1 cellular context compared by ENCODE assay signal in the genomic region with DNA sequence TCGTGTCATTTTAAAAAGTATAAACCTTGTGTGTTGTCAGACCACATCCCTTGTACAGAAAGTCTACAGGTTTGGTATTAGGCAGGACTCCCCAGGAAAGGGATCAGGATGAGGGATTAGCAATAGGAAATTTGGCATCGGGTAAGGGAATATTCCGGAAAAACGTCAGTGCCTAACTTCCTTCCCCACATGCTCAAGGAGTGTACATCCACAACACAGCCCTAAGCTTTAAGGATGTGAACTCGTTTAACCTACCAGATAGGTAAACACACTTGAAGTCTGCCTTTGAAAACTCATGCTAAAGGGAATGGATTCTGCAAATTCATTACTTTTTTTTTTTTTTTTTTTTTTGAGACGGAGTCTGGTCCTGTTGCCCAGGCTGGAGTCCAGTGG.
TF ChIP-seq lines count a peak whose summit lies in the region.

No MANE protein-coding gene starts in this region.

TF ChIP-seq in A549, 52 proteins besides CTCF, POLR2A, EP300 and RAD21 (continued from another document):
- TF ChIP-seq, protein P1, sequence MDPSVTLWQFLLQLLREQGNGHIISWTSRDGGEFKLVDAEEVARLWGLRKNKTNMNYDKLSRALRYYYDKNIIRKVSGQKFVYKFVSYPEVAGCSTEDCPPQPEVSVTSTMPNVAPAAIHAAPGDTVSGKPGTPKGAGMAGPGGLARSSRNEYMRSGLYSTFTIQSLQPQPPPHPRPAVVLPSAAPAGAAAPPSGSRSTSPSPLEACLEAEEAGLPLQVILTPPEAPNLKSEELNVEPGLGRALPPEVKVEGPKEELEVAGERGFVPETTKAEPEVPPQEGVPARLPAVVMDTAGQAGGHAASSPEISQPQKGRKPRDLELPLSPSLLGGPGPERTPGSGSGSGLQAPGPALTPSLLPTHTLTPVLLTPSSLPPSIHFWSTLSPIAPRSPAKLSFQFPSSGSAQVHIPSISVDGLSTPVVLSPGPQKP (IDR thresholded peaks at IDR 0.05; ENCODE audit: low read depth, low read length): no peak
- TF ChIP-seq TP53 (CRISPR knock-in tag; IDR thresholded peaks at IDR 0.05): no peak
- no peak for TF ChIP-seq HOXA7 (CRISPR knock-in tag; IDR thresholded peaks at IDR 0.05)
- TF ChIP-seq, protein P2, sequence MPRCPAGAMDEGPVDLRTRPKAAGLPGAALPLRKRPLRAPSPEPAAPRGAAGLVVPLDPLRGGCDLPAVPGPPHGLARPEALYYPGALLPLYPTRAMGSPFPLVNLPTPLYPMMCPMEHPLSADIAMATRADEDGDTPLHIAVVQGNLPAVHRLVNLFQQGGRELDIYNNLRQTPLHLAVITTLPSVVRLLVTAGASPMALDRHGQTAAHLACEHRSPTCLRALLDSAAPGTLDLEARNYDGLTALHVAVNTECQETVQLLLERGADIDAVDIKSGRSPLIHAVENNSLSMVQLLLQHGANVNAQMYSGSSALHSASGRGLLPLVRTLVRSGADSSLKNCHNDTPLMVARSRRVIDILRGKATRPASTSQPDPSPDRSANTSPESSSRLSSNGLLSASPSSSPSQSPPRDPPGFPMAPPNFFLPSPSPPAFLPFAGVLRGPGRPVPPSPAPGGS (IDR thresholded peaks at IDR 0.05): no peak
- no peak for TF ChIP-seq NPAS2 (CRISPR knock-in tag; IDR thresholded peaks at IDR 0.05; ENCODE audit: borderline replicate concordance)
- TF ChIP-seq NR3C1 (IDR thresholded peaks at IDR 0.05): no peak
- TF ChIP-seq, protein P3, sequence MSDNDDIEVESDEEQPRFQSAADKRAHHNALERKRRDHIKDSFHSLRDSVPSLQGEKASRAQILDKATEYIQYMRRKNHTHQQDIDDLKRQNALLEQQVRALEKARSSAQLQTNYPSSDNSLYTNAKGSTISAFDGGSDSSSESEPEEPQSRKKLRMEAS (IDR thresholded peaks at IDR 0.05): peak; percentile 85
- TF ChIP-seq ZSCAN20 (CRISPR knock-in tag; IDR thresholded peaks at IDR 0.05): no peak
- TF ChIP-seq CHD4 (IDR thresholded peaks at IDR 0.05; ENCODE audit: borderline replicate concordance): no peak
- no peak for TF ChIP-seq HOXB5 (CRISPR knock-in tag; IDR thresholded peaks at IDR 0.05)
- TF ChIP-seq HEYL (CRISPR knock-in tag; IDR thresholded peaks at IDR 0.05): no peak
- no peak for TF ChIP-seq CBX2 (IDR thresholded peaks at IDR 0.05; ENCODE audit: borderline replicate concordance, low read depth)
- no peak for TF ChIP-seq JUN (IDR thresholded peaks at IDR 0.05)
- TF ChIP-seq MAFK (IDR thresholded peaks at IDR 0.05; ENCODE audit: partially characterized antibody): peak; percentile 49
- no peak for TF ChIP-seq RCOR1 (IDR thresholded peaks at IDR 0.05; ENCODE audit: low read depth, low read length)
- TF ChIP-seq PHF8 (IDR thresholded peaks at IDR 0.05; ENCODE audit: borderline replicate concordance, low read depth): no peak
- no peak for TF ChIP-seq CEBPB (IDR thresholded peaks at IDR 0.05)
- no peak for TF ChIP-seq HOXB13 (CRISPR knock-in tag; IDR thresholded peaks at IDR 0.05; ENCODE audit: low read depth)
- no peak for TF ChIP-seq KDM1A (IDR thresholded peaks at IDR 0.05; ENCODE audit: low read depth)
- no peak for TF ChIP-seq RNF2 (IDR thresholded peaks at IDR 0.05; ENCODE audit: borderline replicate concordance, low read depth)
- TF ChIP-seq ESRRA (IDR thresholded peaks at IDR 0.05; ENCODE audit: borderline replicate concordance, low read length): no peak
TF ChIP-seq in A549: peak in this region for 5.
